Comparison of ENCODE assay signal across 1 cellular context in the genomic region with DNA sequence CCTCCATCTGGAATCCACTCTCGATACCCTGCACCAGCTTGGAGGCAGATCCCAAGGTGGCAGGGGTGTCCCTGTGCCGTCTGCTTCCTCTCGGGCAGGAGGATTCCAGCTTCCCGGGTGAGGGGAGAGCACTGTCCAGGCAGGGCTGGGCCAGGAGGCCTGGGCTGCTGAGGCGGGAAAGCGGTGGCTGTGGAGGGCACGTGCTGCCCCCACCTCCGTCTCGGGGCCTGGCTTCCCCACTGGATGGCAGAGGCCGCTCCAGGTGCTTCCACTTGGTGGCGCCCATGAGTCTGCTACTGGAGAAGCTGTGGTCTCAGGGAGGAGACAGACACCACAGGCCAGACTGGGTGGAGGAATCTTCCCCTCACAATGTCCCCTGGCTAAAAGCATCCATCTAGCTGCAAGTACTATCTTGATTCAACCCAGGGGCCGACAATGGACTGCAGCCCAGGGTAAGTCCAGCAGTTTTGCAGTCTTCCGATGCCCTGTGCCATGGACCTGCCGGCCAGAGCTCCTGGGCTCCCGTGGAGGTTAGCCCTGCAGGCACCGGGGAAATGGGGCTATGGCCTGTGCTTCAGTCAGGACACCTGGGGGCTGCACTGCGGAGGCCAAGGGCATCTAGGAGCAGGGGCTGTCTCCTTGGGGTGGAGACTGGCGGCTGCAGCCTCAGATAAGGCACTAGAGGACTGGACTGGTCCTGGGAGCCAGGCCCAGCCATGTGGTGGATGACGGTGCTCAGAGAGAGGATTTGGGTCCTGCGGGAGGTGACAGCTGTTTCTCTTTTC.
TF ChIP-seq lines count a peak whose summit lies in the region.

No MANE protein-coding gene starts in this region.

TF ChIP-seq in endothelial cell of umbilical vein, 7 proteins besides CTCF, POLR2A, EP300 and RAD21:
- TF ChIP-seq GATA2 (IDR thresholded peaks at IDR 0.05; ENCODE audit: insufficient read depth, insufficient read length, low read depth, low read length) (no peak), FOS (IDR thresholded peaks at IDR 0.05; ENCODE audit: borderline replicate concordance, insufficient read depth, low read length) (no peak), EZH2 (IDR thresholded peaks at IDR 0.05; ENCODE audit: borderline replicate concordance, low read depth, low read length, severe bottlenecking) (no peak), POLR2AphosphoS5 (IDR thresholded peaks at IDR 0.05; ENCODE audit: insufficient read depth, low read depth, low read length) (no peak), JUN (IDR thresholded peaks at IDR 0.05; ENCODE audit: borderline replicate concordance, insufficient read depth, insufficient read length, low read depth) (no peak), MYC (IDR thresholded peaks at IDR 0.05; ENCODE audit: low read depth, low read length) (no peak)
- TF ChIP-seq, protein P1, sequence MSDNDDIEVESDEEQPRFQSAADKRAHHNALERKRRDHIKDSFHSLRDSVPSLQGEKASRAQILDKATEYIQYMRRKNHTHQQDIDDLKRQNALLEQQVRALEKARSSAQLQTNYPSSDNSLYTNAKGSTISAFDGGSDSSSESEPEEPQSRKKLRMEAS (IDR thresholded peaks at IDR 0.05; ENCODE audit: insufficient read depth, insufficient read length), result no peak
